In the genomic region with DNA sequence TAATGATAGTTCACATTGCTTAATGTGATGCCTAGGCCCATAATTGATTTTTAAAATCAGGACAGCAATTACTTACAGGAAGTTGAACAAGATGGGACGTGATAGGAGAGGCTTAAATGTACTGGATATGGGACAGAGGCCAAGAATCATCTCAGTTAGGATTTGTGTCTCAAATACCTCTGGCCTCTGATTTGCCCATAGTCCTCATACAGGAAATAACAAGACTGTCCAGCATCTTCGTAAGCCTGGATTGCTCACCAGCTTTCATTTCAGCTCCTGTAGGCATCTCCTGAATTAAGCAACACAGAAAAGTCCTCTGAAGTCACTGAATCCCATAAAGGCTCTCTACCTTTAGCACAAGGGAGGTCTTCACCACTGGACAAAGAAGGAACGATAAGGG, we compare ENCODE assay signal across 29 cellular contexts. TPM values are rescaled to one million over a fixed set of nuclear protein-coding genes. Genes with fewer than 3 reads are reported as not detected.
"Had no signal": no experiment of that assay in that cellular context is flagged by ENCODE, and none has a peak within 500 bp of the region (broad histone marks: within the 10 kb centered on the region; RNA-seq: fewer than 3 reads in every experiment).

Gene MRGPRX3, plus strand, starts transcription at position 231 of the 400 bp plus-strand sequence. CDS start 4,632 bp downstream, outside the sequence.

- ATAC-seq: activated naive CD8-positive, alpha-beta T cell treated with anti-CD3 and anti-CD28 coated beads, Interleukin-2, amount 50 U/mL, for 24 hours; left ventricle myocardium superior; right cardiac atrium; T-helper 17 cell; upper lobe of right lung had no signal

- H3K4me3 ChIP-seq: coronary artery, hepatocyte, thyroid gland, upper lobe of right lung had no signal

- H3K36me3 ChIP-seq: thyroid gland, upper lobe of right lung had no signal

- H3K36me3 Mint-ChIP-seq: activated CD4-positive, alpha-beta memory T cell treated with anti-CD3 and anti-CD28 coated beads for 36 hours; brain; immature natural killer cell had no signal

- H3K4me1 ChIP-seq: parathyroid adenoma, thyroid gland, upper lobe of right lung had no signal

- H3K4me1 Mint-ChIP-seq: activated naive CD8-positive, alpha-beta T cell treated with anti-CD3 and anti-CD28 coated beads, Interleukin-2, amount 50 U/mL, for 24 hours; brain; endodermal cell; immature natural killer cell; nephron had no signal

- H3K27me3 ChIP-seq: hepatocyte, thyroid gland had no signal

- H3K4me3 Mint-ChIP-seq: activated CD4-positive, alpha-beta memory T cell treated with anti-CD3 and anti-CD28 coated beads for 36 hours; activated naive CD8-positive, alpha-beta T cell treated with anti-CD3 and anti-CD28 coated beads, Interleukin-2, amount 50 U/mL, for 24 hours; brain; endodermal cell; immature natural killer cell; nephron; stimulated activated naive CD8-positive, alpha-beta T cell treated with anti-CD3 and anti-CD28 coated beads, Interleukin-15, Interleukin-2, amounts not matched to agents 100 ng/mL and 50 ng/mL, for 24 hours; T-helper 17 cell had no signal

- H3K9me3 ChIP-seq: thyroid gland, upper lobe of right lung had no signal

- H3K27ac ChIP-seq: coronary artery, hepatocyte, parathyroid adenoma, thyroid gland, upper lobe of right lung had no signal

- H3K27ac Mint-ChIP-seq: activated CD4-positive, alpha-beta memory T cell treated with anti-CD3 and anti-CD28 coated beads for 36 hours; activated naive CD8-positive, alpha-beta T cell treated with anti-CD3 and anti-CD28 coated beads, Interleukin-2, amount 50 U/mL, for 24 hours; brain; endodermal cell; immature natural killer cell; nephron; stimulated activated naive CD8-positive, alpha-beta T cell treated with anti-CD3 and anti-CD28 coated beads, Interleukin-15, Interleukin-2, amounts not matched to agents 100 ng/mL and 50 ng/mL, for 24 hours; T-helper 17 cell had no signal

- DNase-seq: activated CD4-positive, alpha-beta memory T cell treated with anti-CD3 and anti-CD28 coated beads for 36 hours; activated CD4-positive, alpha-beta T cell treated with anti-CD3 and anti-CD28 coated beads for 48 hours; activated effector memory CD4-positive, alpha-beta T cell treated with anti-CD3 and anti-CD28 coated beads, Interleukin-2, amount 50 U/mL, for 16 hours; activated naive CD4-positive, alpha-beta T cell treated with anti-CD3 and anti-CD28 coated beads, Interleukin-2, amount 50 U/mL, for 16 hours; activated naive CD8-positive, alpha-beta T cell treated with anti-CD3 and anti-CD28 coated beads, Interleukin-2, amount 50 U/mL, for 24 hours; activated T-cell treated with anti-CD3 and anti-CD28 coated beads for 4 hours; anterior cingulate cortex; endodermal cell; glutamatergic neuron; immature natural killer cell; left ventricle myocardium superior; right cardiac atrium; stimulated activated CD4-positive, alpha-beta T cell treated with anti-CD3 and anti-CD28 coated beads, Interleukin-1b, Interleukin-23, amount 100 ng/mL, for 48 hours; substantia nigra; SW 1271; T-helper 17 cell; thyroid gland; upper lobe of right lung had no signal

- H3K9me3 Mint-ChIP-seq: activated CD4-positive, alpha-beta memory T cell treated with anti-CD3 and anti-CD28 coated beads for 36 hours; activated naive CD8-positive, alpha-beta T cell treated with anti-CD3 and anti-CD28 coated beads, Interleukin-2, amount 50 U/mL, for 24 hours; immature natural killer cell; stimulated activated naive CD8-positive, alpha-beta T cell treated with anti-CD3 and anti-CD28 coated beads, Interleukin-15, Interleukin-2, amounts not matched to agents 100 ng/mL and 50 ng/mL, for 24 hours had no signal

RNA-seq across cellular contexts. Expression of gene MRGPRX3, which starts in this region (rescaled TPM):
- total RNA-seq: activated CD4-positive, alpha-beta memory T cell treated with anti-CD3 and anti-CD28 coated beads for 36 hours; endodermal cell; epithelial cell of proximal tubule; fibroblast of lung; frontal cortex; hepatocyte; left ventricle myocardium superior; pulmonary artery endothelial cell; right cardiac atrium; skeletal muscle tissue; T-helper 17 cell; thyroid gland; upper lobe of right lung had no signal
- polyA plus RNA-seq: fibroblast of lung, hepatocyte, immature natural killer cell, right cardiac atrium had no signal
